Comparison of ENCODE assay signal across 1 cellular context in the genomic region with DNA sequence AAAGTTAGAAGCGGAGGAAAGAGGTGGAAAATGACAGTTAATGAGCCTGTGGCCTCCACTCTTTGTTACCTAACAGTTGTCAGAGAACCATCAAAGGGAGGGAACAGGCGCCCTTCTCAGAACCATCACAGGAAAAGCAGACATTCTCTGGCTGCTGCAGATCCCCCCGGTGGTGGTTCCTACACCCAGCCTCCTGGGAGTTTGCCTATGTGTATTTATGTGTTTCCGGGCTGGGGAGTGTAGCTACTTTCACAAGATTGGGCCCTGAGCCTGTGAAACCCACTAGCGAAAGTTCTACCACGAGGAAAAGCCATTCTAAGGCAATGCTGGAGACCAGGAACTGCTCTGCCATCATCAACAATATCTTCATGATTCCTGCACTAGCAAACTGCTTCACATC.
TF ChIP-seq lines count a peak whose summit lies in the region.

No MANE protein-coding gene starts in this region.

TF ChIP-seq in SK-N-SH treated with all-trans-retinoic acid at 6 μM for 48 hours, 23 proteins besides CTCF, POLR2A, EP300 and RAD21 (continued from another document):
- TF ChIP-seq, protein P1, sequence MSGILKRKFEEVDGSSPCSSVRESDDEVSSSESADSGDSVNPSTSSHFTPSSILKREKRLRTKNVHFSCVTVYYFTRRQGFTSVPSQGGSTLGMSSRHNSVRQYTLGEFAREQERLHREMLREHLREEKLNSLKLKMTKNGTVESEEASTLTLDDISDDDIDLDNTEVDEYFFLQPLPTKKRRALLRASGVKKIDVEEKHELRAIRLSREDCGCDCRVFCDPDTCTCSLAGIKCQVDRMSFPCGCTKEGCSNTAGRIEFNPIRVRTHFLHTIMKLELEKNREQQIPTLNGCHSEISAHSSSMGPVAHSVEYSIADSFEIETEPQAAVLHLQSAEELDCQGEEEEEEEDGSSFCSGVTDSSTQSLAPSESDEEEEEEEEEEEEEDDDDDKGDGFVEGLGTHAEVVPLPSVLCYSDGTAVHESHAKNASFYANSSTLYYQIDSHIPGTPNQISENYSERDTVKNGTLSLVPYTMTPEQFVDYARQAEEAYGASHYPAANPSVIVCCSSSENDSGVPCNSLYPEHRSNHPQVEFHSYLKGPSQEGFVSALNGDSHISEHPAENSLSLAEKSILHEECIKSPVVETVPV (CRISPR knock-in tag; IDR thresholded peaks at IDR 0.05) = no peak
- TF ChIP-seq OSR1 (CRISPR knock-in tag; IDR thresholded peaks at IDR 0.05) = no peak
- no peak for TF ChIP-seq GLIS3 (CRISPR knock-in tag; IDR thresholded peaks at IDR 0.05)
- TF ChIP-seq BACH2 (CRISPR knock-in tag; IDR thresholded peaks at IDR 0.05; ENCODE audit: borderline replicate concordance) = no peak
- TF ChIP-seq ESRRG (CRISPR knock-in tag; IDR thresholded peaks at IDR 0.05) = no peak
- no peak for TF ChIP-seq ARNTL (CRISPR knock-in tag; IDR thresholded peaks at IDR 0.05; ENCODE audit: borderline replicate concordance, low read depth)
- no peak for TF ChIP-seq ZFP3 (CRISPR knock-in tag; IDR thresholded peaks at IDR 0.05)
- no peak for TF ChIP-seq TCF4 (CRISPR knock-in tag; IDR thresholded peaks at IDR 0.05; ENCODE audit: borderline replicate concordance)
TF ChIP-seq in SK-N-SH treated with all-trans-retinoic acid at 6 μM for 48 hours: peak in this region for 0.
